Comparison of ENCODE assay signal across 20 cellular contexts in genomic region chr22:23153994-23154393, GRCh38. TPM values are rescaled to one million over a fixed set of nuclear protein-coding genes. Genes with fewer than 3 reads are reported as not detected.
DNase-seq lines count a peak whose midpoint lies in the region; ATAC-seq, FAIRE-seq and TF ChIP-seq lines count a peak whose summit lies in the region.
"Had no signal": no experiment of that assay in that cellular context is flagged by ENCODE, and none has a peak within 500 bp of the region (broad histone marks: within the 10 kb centered on the region; RNA-seq: fewer than 3 reads in every experiment).

No MANE protein-coding gene starts in this region.

- no peaks in the 10 kb centered on the region for H3K79me2 ChIP-seq in K562 (ENCODE audit: control insufficient read depth, insufficient read depth, low read length)

- POLR2A ChIA-PET in K562 (lab: Yijun Ruan, JAX), result interaction anchor here (0.6 to 86.5 kb wide), 6 partner anchors 9 to 129 kb away, joined by 3 to 3476 read pairs (median 14); partner anchors contain the start of genes BCR, RAB36 and RSPH14

- no peak for TF ChIP-seq CTCF in K562 (IDR thresholded peaks at IDR 0.05 in 2 of 3, conservative IDR thresholded peaks at IDR 0.05 in 1 of 3; ENCODE audit: insufficient read depth in 2 of 3, low read depth in 1 of 3, low read length in 3 of 3)
- TF ChIP-seq CTCF in upper lobe of left lung (IDR thresholded peaks at IDR 0.05), result no peak
- no peak for TF ChIP-seq CTCF in breast epithelium (IDR thresholded peaks at IDR 0.05)

- intact Hi-C loops in right cardiac atrium (cut with DNase I), result no loop called here
- intact Hi-C loops in Right ventricle myocardium inferior (cut with DNase I), result no loop called here
- intact Hi-C loops in K562 (cut with micrococcal nuclease), result no loop called here
- intact Hi-C loops in breast epithelium (cut with DNase I; ENCODE audit: low total_unique reads), result no loop called here

- H3K27ac ChIP-seq in right cardiac atrium (ENCODE audit: low read length), result no peak overlapping the region
- no peak overlapping the region for H3K27ac ChIP-seq in K562 (ENCODE audit: extremely low read depth, low read depth, low read length)
- H3K27ac ChIP-seq in upper lobe of left lung, result peak overlapping the region in 3 of 4 donors; percentile 42 to 86 (median 74)
- H3K27ac ChIP-seq in breast epithelium, result no peak overlapping the region
- H3K27ac ChIP-seq: KMS-11 had no signal

- H3K9me3 Mint-ChIP-seq in naive B cell, result no peaks in the 10 kb centered on the region
- H3K9me3 Mint-ChIP-seq: CD8-positive, alpha-beta memory T cell had no signal

- no peaks in the 10 kb centered on the region for H3K27me3 ChIP-seq in right cardiac atrium (ENCODE audit: control insufficient read depth, insufficient read depth)
- H3K27me3 ChIP-seq in K562 (ENCODE audit: control insufficient read depth in 2 of 2, insufficient read depth in 2 of 2, low read length in 2 of 2), result peaks cover 85 to 98% of the 10 kb centered on the region in 2 experiments
- H3K27me3 ChIP-seq in upper lobe of left lung, result no peaks in the 10 kb centered on the region
- H3K27me3 ChIP-seq in breast epithelium, result no peaks in the 10 kb centered on the region

- in situ Hi-C loops in K562 (cut with MboI), result loop anchor here (25.0 kb wide), 1 partner anchor 433 kb away; the partner anchor contains the start of gene IGLL1

- no peaks in the 10 kb centered on the region for H3K36me3 Mint-ChIP-seq in naive B cell

- BruUV-seq in K562 (replicated peaks; lab: Mats Ljungman, UMichigan), result no TSS peak

- no peak overlapping the region for H3K4me2 ChIP-seq in K562 (ENCODE audit: insufficient read depth, low read length)
- H3K4me2 ChIP-seq: KMS-11 had no signal

- no peak for TF ChIP-seq POLR2A in K562 (conservative IDR thresholded peaks at IDR 0.05)
- no peak for TF ChIP-seq POLR2A in upper lobe of left lung (IDR thresholded peaks at IDR 0.05)
- no peak for TF ChIP-seq POLR2A in breast epithelium (IDR thresholded peaks at IDR 0.05)

- peaks cover 23 to 35% (median 26%) of the 10 kb centered on the region in 3 donors for H3K4me1 Mint-ChIP-seq in naive B cell

- H3K36me3 ChIP-seq in K562 (ENCODE audit: control insufficient read depth, insufficient read depth, low read length) (no peaks in the 10 kb centered on the region), upper lobe of left lung (no peaks in the 10 kb centered on the region), breast epithelium (no peaks in the 10 kb centered on the region)

- FAIRE-seq in K562 (lab: Jason Lieb, UNC), result no peak
- FAIRE-seq: GM12892 had no signal

- no peak for TF ChIP-seq RAD21 in K562 (CRISPR knock-in tag; conservative IDR thresholded peaks at IDR 0.05 in 1 of 2, IDR thresholded peaks at IDR 0.05 in 1 of 2)

- H2AFZ ChIP-seq in K562 (ENCODE audit: low read depth, low read length), result no peak overlapping the region

- H3K9me3 ChIP-seq in right cardiac atrium (ENCODE audit: control insufficient read depth, low read length) (no peaks in the 10 kb centered on the region), K562 (replicated peaks; ENCODE audit: control insufficient read depth, insufficient read depth, low read depth, low read length) (no peaks in the 10 kb centered on the region), upper lobe of left lung (no peaks in the 10 kb centered on the region), breast epithelium (no peaks in the 10 kb centered on the region)

- ATAC-seq in right cardiac atrium, result no peak
- ATAC-seq in Right ventricle myocardium inferior, result no peak
- no peak for ATAC-seq in K562
- no peak for ATAC-seq in naive B cell (ENCODE audit: low read depth in 2 of 2)
- ATAC-seq in upper lobe of left lung (ENCODE audit: low FRiP score in 2 of 2), result no peak

- H3K4me3 ChIP-seq in right cardiac atrium (ENCODE audit: low read length), result no peak overlapping the region
- no peak overlapping the region for H3K4me3 ChIP-seq in K562
- no peak overlapping the region for H3K4me3 ChIP-seq in upper lobe of left lung
- no peak overlapping the region for H3K4me3 ChIP-seq in breast epithelium

- peaks cover 4% of the 10 kb centered on the region for H3K9me1 ChIP-seq in K562 (ENCODE audit: control insufficient read depth, insufficient read depth, low read length)

- no peak for TF ChIP-seq EP300 in K562 (IDR thresholded peaks at IDR 0.05; ENCODE audit: low read length)
- no peak for TF ChIP-seq EP300 in upper lobe of left lung (IDR thresholded peaks at IDR 0.05)

- H3K4me3 Mint-ChIP-seq in naive B cell, result peak overlapping the region in 2 of 8 donors; percentile 59 to 72

- H3K27me3 Mint-ChIP-seq in naive B cell, result no peaks in the 10 kb centered on the region

- H4K20me1 ChIP-seq in K562 (replicated peaks; ENCODE audit: control insufficient read depth, insufficient read depth, low read length), result peaks cover 81% of the 10 kb centered on the region

- 87% methylated on average over 7 of the region's 7 CpGs for WGBS in right cardiac atrium
- WGBS in K562 (ENCODE audit: insufficient coverage, low coverage, missing lambda C conversion rate), result 2% methylated on average over 7 of the region's 7 CpGs
- WGBS in upper lobe of left lung, 2 donors, result 77 to 85% methylated on average over 7 of the region's 7 CpGs

- H3K27ac Mint-ChIP-seq in naive B cell, result peak overlapping the region in 5 of 6 donors; percentile 53 to 82 (median 64)

- peaks cover 2% of the 10 kb centered on the region for H3K4me1 ChIP-seq in right cardiac atrium (ENCODE audit: control insufficient read depth, insufficient read depth, low read length)
- peaks cover 4 to 45% of the 10 kb centered on the region in 2 experiments; a peak in 4 of 5 replicates for H3K4me1 ChIP-seq in K562 (replicated peaks in 1 of 2; ENCODE audit: control insufficient read depth in 2 of 2, insufficient read depth in 2 of 2, low read length in 2 of 2)
- peaks cover 21 to 68% (median 41%) of the 10 kb centered on the region in 4 donors for H3K4me1 ChIP-seq in upper lobe of left lung
- no peaks in the 10 kb centered on the region for H3K4me1 ChIP-seq in breast epithelium

- peak in 2 of 3 donors; percentile 38 to 44 for DNase-seq in right cardiac atrium
- DNase-seq in Right ventricle myocardium inferior (ENCODE audit: missing footprints), result no peak
- DNase-seq in K562 (ENCODE audit: extremely low read depth in 1 of 4, low spot score in 3 of 4), result peak in 1 of 4 experiments; percentile 62
- DNase-seq in naive B cell, result no peak
- no peak for DNase-seq in upper lobe of left lung
- no peak for DNase-seq in breast epithelium (ENCODE audit: low spot score in 2 of 2)
- DNase-seq in T1000 (lab: John Stamatoyannopoulos, UW), result no peak
- no peak for DNase-seq in D341Med (ENCODE audit: low spot score)
- DNase-seq: CD8-positive, alpha-beta memory T cell; DMS79; GOT3; NCI-H1694 treated with DMSO at 0.1 percent for 48 hours; NCI-H2107; NCI-H510A; NCI-H748 treated with DMSO at 0.1 percent for 48 hours; SHP77 treated with DMSO at 0.1 percent for 48 hours had no signal

- CTCF ChIA-PET in K562 (lab: Yijun Ruan, JAX; ENCODE audit: low intra/inter-chr PET ratio), result no interaction called here

- no peak overlapping the region for H3K9ac ChIP-seq in K562 (ENCODE audit: insufficient read depth in 1 of 2, low read depth in 2 of 2, low read length in 2 of 2)
- H3K9ac ChIP-seq: KMS-11 had no signal

RNA-seq across cellular contexts. Expression of gene RAB36, which starts 8.7 kb away (rescaled TPM):
- 1 to 10 TPM; 1.1 to 2.7 (median 1.6) TPM for total RNA-seq in right cardiac atrium
- polyA plus RNA-seq in right cardiac atrium, result 0.59 TPM
- total RNA-seq in Right ventricle myocardium inferior, result 0.54 TPM
- not detected in 2 replicates for total RNA-seq in K562 (2011; cell fraction: chromatin; rRNA removed; ENCODE audit: low replicate concordance)
- not detected in 2 replicates for total RNA-seq in K562 (2011; cell fraction: nucleolus; rRNA removed)
- total RNA-seq in K562 (2011; cell fraction: nucleoplasm; rRNA removed), result not detected in 2 replicates
- total RNA-seq in K562 (2014; rRNA removed), result 0.04 and 0.50 TPM in 2 replicates
- not detected in 2 replicates for total RNA-seq in K562 (2014; rRNA removed; fragmentation: Illumina TruSeq; extraction: Trizol)
- not detected in 2 replicates for total RNA-seq in K562 (2015; rRNA removed; fragmentation: Illumina TruSeq; extraction: Trizol)
- total RNA-seq in K562 (2021), result 0.09 TPM in 1 of 2 replicates, not detected in the other
- polyA plus RNA-seq in K562 (2011; rRNA removed), result 0.01 and 0.04 TPM in 2 replicates
- 0.58 TPM in 1 of 2 replicates, not detected in the other for polyA plus RNA-seq in K562 (2011; cell fraction: cytosol; rRNA removed)
- polyA plus RNA-seq in K562 (2011; cell fraction: nucleus; rRNA removed), result 0.06 TPM in 1 of 2 replicates, not detected in the other
- polyA plus RNA-seq in K562 (2012), result 0.08 and 0.18 TPM in 2 replicates
- polyA plus RNA-seq in K562 (2014; fragmentation: Illumina TruSeq; extraction: Trizol), result not detected in 2 replicates
- polyA plus RNA-seq in K562 (2014; fragmentation: Nextera tagmentation; extraction: Ambion mirVana), result under 1 TPM; 0.04 to 0.08 TPM
- polyA plus RNA-seq in K562 (2014; rRNA removed), result 0.08 TPM in 1 of 2 replicates, not detected in the other
- polyA minus RNA-seq in K562 (2011; rRNA and poly(A)+ RNA removed), result 0.42 TPM in 1 of 2 replicates, not detected in the other
- not detected in 2 replicates for polyA minus RNA-seq in K562 (2011; cell fraction: cytosol; rRNA and poly(A)+ RNA removed)
- 0.11 and 0.40 TPM in 2 replicates for polyA minus RNA-seq in K562 (2011; cell fraction: nucleus; rRNA and poly(A)+ RNA removed)
- 1 to 10 TPM in 2 of 6 donors, under 1 TPM in 3, not detected in 1; 0.40 to 1.7 (median 0.80) TPM for polyA plus RNA-seq in naive B cell (ENCODE audit: low read depth in 6 of 6)
- 10 to 100 TPM in 1 of 6 donors, 1 to 10 TPM in 5; 2.6 to 17.5 (median 8.4) TPM for total RNA-seq in upper lobe of left lung
- 1 to 10 TPM; 1.3 to 4.8 (median 2.9) TPM for total RNA-seq in breast epithelium

RNA-seq across cellular contexts. Expression of gene RSPH14, which starts 12.2 kb away (rescaled TPM):
- not detected for total RNA-seq in right cardiac atrium
- polyA plus RNA-seq in right cardiac atrium, result 0.75 TPM
- not detected for total RNA-seq in Right ventricle myocardium inferior
- total RNA-seq in K562 (2011; cell fraction: chromatin; rRNA removed; ENCODE audit: low replicate concordance), result not detected in 2 replicates
- not detected in 2 replicates for total RNA-seq in K562 (2011; cell fraction: nucleolus; rRNA removed)
- total RNA-seq in K562 (2011; cell fraction: nucleoplasm; rRNA removed), result not detected in 2 replicates
- total RNA-seq in K562 (2014; rRNA removed), result not detected in 2 replicates
- not detected in 2 replicates for total RNA-seq in K562 (2014; rRNA removed; fragmentation: Illumina TruSeq; extraction: Trizol)
- not detected in 2 replicates for total RNA-seq in K562 (2015; rRNA removed; fragmentation: Illumina TruSeq; extraction: Trizol)
- not detected in 2 replicates for total RNA-seq in K562 (2021)
- 0.24 TPM in 1 of 2 replicates, not detected in the other for polyA plus RNA-seq in K562 (2011; rRNA removed)
- not detected in 2 replicates for polyA plus RNA-seq in K562 (2011; cell fraction: cytosol; rRNA removed)
- 0.27 TPM in 1 of 2 replicates, not detected in the other for polyA plus RNA-seq in K562 (2011; cell fraction: nucleus; rRNA removed)
- not detected in 2 replicates for polyA plus RNA-seq in K562 (2012)
- not detected in 2 replicates for polyA plus RNA-seq in K562 (2014; fragmentation: Illumina TruSeq; extraction: Trizol)
- polyA plus RNA-seq in K562 (2014; fragmentation: Nextera tagmentation; extraction: Ambion mirVana), result under 1 TPM in 1 of 2 experiments, not detected in 1; 0.35 TPM
- polyA plus RNA-seq in K562 (2014; rRNA removed), result not detected in 2 replicates
- polyA minus RNA-seq in K562 (2011; rRNA and poly(A)+ RNA removed), result not detected in 2 replicates
- polyA minus RNA-seq in K562 (2011; cell fraction: cytosol; rRNA and poly(A)+ RNA removed), result not detected in 2 replicates
- polyA minus RNA-seq in K562 (2011; cell fraction: nucleus; rRNA and poly(A)+ RNA removed), result not detected in 2 replicates
- polyA plus RNA-seq in naive B cell (ENCODE audit: low read depth in 6 of 6), result under 1 TPM in 2 of 6 donors, not detected in 4; 0.25 to 0.27 TPM
- total RNA-seq in upper lobe of left lung, result 1 to 10 TPM in 5 of 6 donors, not detected in 1; 1.1 to 5.2 (median 2.7) TPM
- total RNA-seq in breast epithelium, result under 1 TPM in 1 of 3 donors, not detected in 2; 0.29 TPM
- total RNA-seq: A172; CD8-positive, alpha-beta memory T cell; RPMI7951 had no signal

RNA-seq across cellular contexts. Expression of gene BCR, which starts 26.3 kb away (rescaled TPM):
- total RNA-seq in right cardiac atrium (10 to 100 TPM; 35.4 to 48.0 (median 36.6) TPM), Right ventricle myocardium inferior (29.0 TPM), K562 (2014; rRNA removed) (81.7 and 100 TPM in 2 replicates), K562 (2014; rRNA removed; fragmentation: Illumina TruSeq; extraction: Trizol) (27.5 and 45.6 TPM in 2 replicates), K562 (2015; rRNA removed; fragmentation: Illumina TruSeq; extraction: Trizol) (65.7 and 68.4 TPM in 2 replicates), K562 (2021) (144 and 150 TPM in 2 replicates), upper lobe of left lung (100 to 1,000 TPM in 1 of 6 donors, 10 to 100 TPM in 5; 47.1 to 105 (median 68.6) TPM), breast epithelium (10 to 100 TPM; 25.3 to 44.6 (median 35.1) TPM)
- polyA plus RNA-seq in right cardiac atrium (18.3 TPM), K562 (2011; rRNA removed) (20.9 and 36.8 TPM in 2 replicates), K562 (2014; fragmentation: Illumina TruSeq; extraction: Trizol) (45.8 and 60.4 TPM in 2 replicates), K562 (2014; fragmentation: Nextera tagmentation; extraction: Ambion mirVana) (under 1 TPM; 0.41 to 0.70 TPM), K562 (2014; rRNA removed) (34.9 and 36.1 TPM in 2 replicates), naive B cell (ENCODE audit: low read depth in 6 of 6) (10 to 100 TPM in 1 of 6 donors, 1 to 10 TPM in 4, not detected in 1; 2.6 to 12.1 (median 4.0) TPM)
- 234 and 446 TPM in 2 replicates for total RNA-seq in K562 (2011; cell fraction: chromatin; rRNA removed; ENCODE audit: low replicate concordance)
- total RNA-seq in K562 (2011; cell fraction: nucleolus; rRNA removed), result 279 and 314 TPM in 2 replicates
- total RNA-seq in K562 (2011; cell fraction: nucleoplasm; rRNA removed), result 196 and 222 TPM in 2 replicates
- 26.4 and 31.1 TPM in 2 replicates for polyA plus RNA-seq in K562 (2011; cell fraction: cytosol; rRNA removed)
- polyA plus RNA-seq in K562 (2011; cell fraction: nucleus; rRNA removed), result 57.9 and 76.9 TPM in 2 replicates
- 73.9 and 75.3 TPM in 2 replicates for polyA plus RNA-seq in K562 (2012)
- polyA minus RNA-seq in K562 (2011; rRNA and poly(A)+ RNA removed), result 113 and 124 TPM in 2 replicates
- 132 and 181 TPM in 2 replicates for polyA minus RNA-seq in K562 (2011; cell fraction: cytosol; rRNA and poly(A)+ RNA removed)
- polyA minus RNA-seq in K562 (2011; cell fraction: nucleus; rRNA and poly(A)+ RNA removed), result 138 and 300 TPM in 2 replicates

Comparison
In these comparisons a context has a peak if more than half of its experiments do, and no peak if none do; other contexts are left out.
1. DNase-seq: peak in right cardiac atrium (2 of 3); none in Right ventricle myocardium inferior (single experiment), naive B cell (single experiment), upper lobe of left lung (0 of 2), breast epithelium (0 of 2), T1000 (single experiment) and D341Med (single experiment).
2. H3K27ac ChIP-seq: peak in upper lobe of left lung (3 of 4); none in right cardiac atrium (single experiment), K562 (single experiment) and breast epithelium (0 of 2).